ENCODE assay signal across 27 cellular contexts in genomic region chr2:126907671-126908070, GRCh38. TPM values are rescaled to one million over a fixed set of nuclear protein-coding genes. Genes with fewer than 3 reads are reported as not detected.
A peak's percentile ranks its signal among the peaks of the same experiment; 100 is the strongest.
DNase-seq lines count a peak whose midpoint lies in the region; ATAC-seq and TF ChIP-seq lines count a peak whose summit lies in the region.
"Had no signal": no experiment of that assay in that cellular context is flagged by ENCODE, and none has a peak within 500 bp of the region (broad histone marks: within the 10 kb centered on the region; RNA-seq: fewer than 3 reads in every experiment).

No MANE protein-coding gene starts in this region.

- H3K27ac Mint-ChIP-seq in endothelial cell (ENCODE audit: unreplicated experiment) = no peak overlapping the region
- H3K27ac Mint-ChIP-seq: activated CD4-positive, alpha-beta T cell treated with anti-CD3 and anti-CD28 coated beads, Interleukin-2, amount 10 ng/mL, durations not matched to agents 24 days and 14 days; activated naive CD8-positive, alpha-beta T cell treated with anti-CD3 and anti-CD28 coated beads, Interleukin-2, amount 10 ng/mL, durations not matched to agents 7 days and 5 days; activated T-helper 17 cell treated with anti-CD3 and anti-CD28 coated beads, Interleukin-2, amount 50 U/mL, for 72 hours; stimulated activated naive B cell treated with anti-CD40 and anti-IgM and Interleukin-4, amounts not matched to agents 10 μg/mL and 1 μg/mL and 100 μg/mL, for 72 hours had no signal

- no peaks in the 10 kb centered on the region for H3K9me3 ChIP-seq in A673 (ENCODE audit: low read depth, low read length, poor library complexity, severe bottlenecking)
- H3K9me3 ChIP-seq: thoracic aorta had no signal

- peaks cover 6% of the 10 kb centered on the region for H3K27me3 ChIP-seq in A673 (replicated peaks; ENCODE audit: insufficient read depth, low read depth, low read length, poor library complexity)

- H3K4me1 Mint-ChIP-seq in endothelial cell (ENCODE audit: unreplicated experiment) = no peaks in the 10 kb centered on the region
- H3K4me1 Mint-ChIP-seq: activated CD4-positive, alpha-beta T cell treated with anti-CD3 and anti-CD28 coated beads, Interleukin-2, amount 10 ng/mL, durations not matched to agents 24 days and 14 days; activated naive CD8-positive, alpha-beta T cell treated with anti-CD3 and anti-CD28 coated beads, Interleukin-2, amount 10 ng/mL, durations not matched to agents 7 days and 5 days; activated T-helper 17 cell treated with anti-CD3 and anti-CD28 coated beads, Interleukin-2, amount 50 U/mL, for 72 hours; CD4-positive, CD25-positive, alpha-beta regulatory T cell had no signal

- CTCF ChIA-PET in A673 (lab: Charles Lee) = no interaction called here

- intact Hi-C loops in A673 (cut with micrococcal nuclease; ENCODE audit: unreplicated experiment) = no loop called here

- POLR2A ChIA-PET in A673 (lab: Charles Lee; ENCODE audit: low non-redundant PET) = no interaction called here

- no peaks in the 10 kb centered on the region for H3K36me3 ChIP-seq in A673 (ENCODE audit: insufficient read depth, low read length, poor library complexity, severe bottlenecking)
- H3K36me3 ChIP-seq: thoracic aorta had no signal

- H3K4me3 ChIP-seq in A673 (ENCODE audit: low read depth, low read length, poor library complexity, severe bottlenecking) = no peak overlapping the region
- H3K4me3 ChIP-seq: SK-N-MC, smooth muscle cell, thoracic aorta had no signal

- DNase-seq in endothelial cell (ENCODE audit: low spot score) = peak; percentile 1
- DNase-seq in stimulated activated CD8-positive, alpha-beta memory T cell treated with anti-CD3 and anti-CD28 coated beads, Interleukin-4, amount 100 ng/mL, for 48 hours = peak; percentile 18
- no peak for DNase-seq in A673 (ENCODE audit: low spot score)
- no peak for DNase-seq in SKM-1 treated with dmso at 0.1 percent for 144 hours (lab: John Stamatoyannopoulos, UW; ENCODE audit: unreplicated experiment)
- no peak for DNase-seq in NCI-H2081 (lab: John Stamatoyannopoulos, UW)
- DNase-seq: activated CD4-positive, alpha-beta T cell treated with anti-CD3 and anti-CD28 coated beads, Interleukin-2, amount 10 ng/mL, durations not matched to agents 24 days and 14 days; activated naive CD8-positive, alpha-beta T cell treated with anti-CD3 and anti-CD28 coated beads, Interleukin-2, amount 10 ng/mL, durations not matched to agents 7 days and 5 days; CD4-positive, CD25-positive, alpha-beta regulatory T cell; EL; GOT3; naive thymus-derived CD8-positive, alpha-beta T cell; NCI-H1694 treated with DMSO at 0.1 percent for 48 hours; NCI-H524 treated with DMSO at 0.1 percent for 48 hours; stimulated activated naive B cell treated with anti-CD40 and anti-IgM and Interleukin-4, amounts not matched to agents 10 μg/mL and 1 μg/mL and 100 μg/mL, for 72 hours had no signal

- H3K9me3 Mint-ChIP-seq in endothelial cell (ENCODE audit: unreplicated experiment) = no peaks in the 10 kb centered on the region
- H3K9me3 Mint-ChIP-seq: activated CD4-positive, alpha-beta T cell treated with anti-CD3 and anti-CD28 coated beads, Interleukin-2, amount 10 ng/mL, durations not matched to agents 24 days and 14 days; activated naive CD8-positive, alpha-beta T cell treated with anti-CD3 and anti-CD28 coated beads, Interleukin-2, amount 10 ng/mL, durations not matched to agents 7 days and 5 days; activated T-helper 17 cell treated with anti-CD3 and anti-CD28 coated beads, Interleukin-2, amount 50 U/mL, for 72 hours had no signal

- peaks cover 4% of the 10 kb centered on the region for H3K36me3 Mint-ChIP-seq in endothelial cell (ENCODE audit: low read depth, unreplicated experiment)
- H3K36me3 Mint-ChIP-seq: activated naive CD8-positive, alpha-beta T cell treated with anti-CD3 and anti-CD28 coated beads, Interleukin-2, amount 10 ng/mL, durations not matched to agents 7 days and 5 days; CD4-positive, CD25-positive, alpha-beta regulatory T cell had no signal

- no peak overlapping the region for H3K4me3 Mint-ChIP-seq in endothelial cell (ENCODE audit: unreplicated experiment)
- H3K4me3 Mint-ChIP-seq: activated CD4-positive, alpha-beta T cell treated with anti-CD3 and anti-CD28 coated beads, Interleukin-2, amount 10 ng/mL, durations not matched to agents 24 days and 14 days; activated naive CD8-positive, alpha-beta T cell treated with anti-CD3 and anti-CD28 coated beads, Interleukin-2, amount 10 ng/mL, durations not matched to agents 7 days and 5 days; activated T-helper 17 cell treated with anti-CD3 and anti-CD28 coated beads, Interleukin-2, amount 50 U/mL, for 72 hours; CD4-positive, CD25-positive, alpha-beta regulatory T cell; naive thymus-derived CD8-positive, alpha-beta T cell; stimulated activated naive B cell treated with anti-CD40 and anti-IgM and Interleukin-4, amounts not matched to agents 10 μg/mL and 1 μg/mL and 100 μg/mL, for 72 hours had no signal

- ATAC-seq in GM18867 (IDR thresholded peaks at IDR 0.05; ENCODE audit: unreplicated experiment) (peak; percentile 69), HG02885 (IDR thresholded peaks at IDR 0.05; ENCODE audit: poor library complexity, unreplicated experiment) (peak; percentile 65)
- ATAC-seq: activated T-helper 17 cell treated with anti-CD3 and anti-CD28 coated beads, Interleukin-2, amount 50 U/mL, for 72 hours; naive thymus-derived CD8-positive, alpha-beta T cell; stimulated activated naive B cell treated with anti-CD40 and anti-IgM and Interleukin-4, amounts not matched to agents 10 μg/mL and 1 μg/mL and 100 μg/mL, for 72 hours had no signal

- TF ChIP-seq CTCF in endothelial cell (IDR thresholded peaks at IDR 0.05; ENCODE audit: unreplicated experiment) (no peak), A673 (conservative IDR thresholded peaks at IDR 0.05; ENCODE audit: low read depth, low read length) (no peak)

- H3K4me1 ChIP-seq in A673 (ENCODE audit: insufficient read depth, low read length, poor library complexity, severe bottlenecking) = no peaks in the 10 kb centered on the region

- BruUV-seq in A673 (replicated peaks; lab: Mats Ljungman, UMichigan) = no TSS peak

- peaks cover 6% of the 10 kb centered on the region for H3K27me3 Mint-ChIP-seq in endothelial cell (ENCODE audit: unreplicated experiment)

- no peak overlapping the region for H3K27ac ChIP-seq in A673 (ENCODE audit: low read depth, low read length, poor library complexity, severe bottlenecking)
- H3K27ac ChIP-seq: epithelial cell of prostate, KMS-11, SK-N-MC, thoracic aorta, VCaP had no signal

RNA-seq across cellular contexts. Expression of gene TEX51, which starts 9.0 kb away (rescaled TPM):
- not detected for total RNA-seq in endothelial cell (ENCODE audit: unreplicated experiment)
- not detected in 2 replicates for total RNA-seq in A673 (2021)
- total RNA-seq: activated CD4-positive, alpha-beta T cell treated with anti-CD3 and anti-CD28 coated beads, Interleukin-2, amount 10 ng/mL, durations not matched to agents 24 days and 14 days; activated naive CD8-positive, alpha-beta T cell treated with anti-CD3 and anti-CD28 coated beads, Interleukin-2, amount 10 ng/mL, durations not matched to agents 7 days and 5 days; activated T-helper 17 cell treated with anti-CD3 and anti-CD28 coated beads, Interleukin-2, amount 50 U/mL, for 72 hours; CD4-positive, CD25-positive, alpha-beta regulatory T cell; fibroblast of villous mesenchyme; naive thymus-derived CD8-positive, alpha-beta T cell; omental fat pad; RPMI7951; smooth muscle cell; T-helper 2 cell treated with Interferon-gamma antibody and Interleukin-4, amounts not matched to agents 100 ng/mL and 5 ng/mL, for 36 hours; thoracic aorta had no signal

Comparison
In these comparisons a context has a peak if more than half of its experiments do, and no peak if none do; other contexts are left out.
1. DNase-seq: peak in endothelial cell (single experiment) and stimulated activated CD8-positive, alpha-beta memory T cell treated with anti-CD3 and anti-CD28 coated beads, Interleukin-4, amount 100 ng/mL, for 48 hours (single experiment); none in A673 (single experiment), SKM-1 treated with dmso at 0.1 percent for 144 hours (single experiment) and NCI-H2081 (0 of 2).